In genomic region chr12:80708535-80709328, GRCh38 we compare ENCODE assay signal across 14 cellular contexts. TPM values are rescaled to one million over a fixed set of nuclear protein-coding genes. Genes with fewer than 3 reads are reported as not detected.
DNase-seq lines count a peak whose midpoint lies in the region; ATAC-seq and TF ChIP-seq lines count a peak whose summit lies in the region.
"Had no signal": no experiment of that assay in that cellular context is flagged by ENCODE, and none has a peak within 500 bp of the region (broad histone marks: within the 10 kb centered on the region; RNA-seq: fewer than 3 reads in every experiment).

No MANE protein-coding gene starts in this region.

- TF ChIP-seq CTCF in right atrium auricular region (IDR thresholded peaks at IDR 0.05) (no peak), esophagus muscularis mucosa (IDR thresholded peaks at IDR 0.05) (no peak), type B pancreatic cell (conservative IDR thresholded peaks at IDR 0.05) (no peak), WERI-Rb-1 (IDR thresholded peaks at IDR 0.05; ENCODE audit: low read depth, low read length) (no peak)

- H3K27me3 Mint-ChIP-seq in type B pancreatic cell = peaks cover 70% of the 10 kb centered on the region
- peaks cover 31% of the 10 kb centered on the region for H3K27me3 Mint-ChIP-seq in activated CD4-positive, alpha-beta T cell treated with anti-CD3 and anti-CD28 coated beads, Interleukin-2, amount 10 ng/mL, durations not matched to agents 7 days and 5 days

- WGBS in esophagus muscularis mucosa = 39% methylated on average over 42 of the region's 43 CpGs
- WGBS in mesodermal cell (ENCODE audit: insufficient coverage in 2 of 2), 2 experiments = 12 to 14% methylated on average over 23 to 38 of the region's 43 CpGs

- TF ChIP-seq POLR2A in esophagus muscularis mucosa (IDR thresholded peaks at IDR 0.05; ENCODE audit: low read depth) = no peak

- TF ChIP-seq EP300 in esophagus muscularis mucosa (IDR thresholded peaks at IDR 0.05) = no peak

- peaks cover 4% of the 10 kb centered on the region for H3K36me3 Mint-ChIP-seq in type B pancreatic cell
- no peaks in the 10 kb centered on the region for H3K36me3 Mint-ChIP-seq in activated CD4-positive, alpha-beta T cell treated with anti-CD3 and anti-CD28 coated beads, Interleukin-2, amount 10 ng/mL, durations not matched to agents 7 days and 5 days (ENCODE audit: low read depth)

- peaks cover 0 to 3% of the 10 kb centered on the region in 2 donors for H3K4me1 ChIP-seq in right atrium auricular region
- H3K4me1 ChIP-seq in esophagus muscularis mucosa = peaks cover 0 to 10% (median 9%) of the 10 kb centered on the region in 4 donors
- H3K4me1 ChIP-seq in mesodermal cell (ENCODE audit: control insufficient read depth, insufficient read depth, low read length, poor library complexity, severe bottlenecking) = no peaks in the 10 kb centered on the region

- CTCF ChIA-PET in activated CD4-positive, alpha-beta T cell treated with anti-CD3 and anti-CD28 coated beads, Interleukin-2, amount 10 ng/mL, durations not matched to agents 7 days and 5 days (lab: Charles Lee) = no interaction called here

- H3K36me3 ChIP-seq in right atrium auricular region = no peaks in the 10 kb centered on the region
- no peaks in the 10 kb centered on the region for H3K36me3 ChIP-seq in esophagus muscularis mucosa
- H3K36me3 ChIP-seq in mesodermal cell (ENCODE audit: control insufficient read depth, insufficient read depth, low read length) = no peaks in the 10 kb centered on the region
- H3K36me3 ChIP-seq in WERI-Rb-1 = no peaks in the 10 kb centered on the region

- H3K27ac Mint-ChIP-seq in type B pancreatic cell = peak overlapping the region; percentile 57
- no peak overlapping the region for H3K27ac Mint-ChIP-seq in activated CD4-positive, alpha-beta T cell treated with anti-CD3 and anti-CD28 coated beads, Interleukin-2, amount 10 ng/mL, durations not matched to agents 7 days and 5 days

- H3K4me3 Mint-ChIP-seq in type B pancreatic cell = peak overlapping the region; percentile 88
- no peak overlapping the region for H3K4me3 Mint-ChIP-seq in activated CD4-positive, alpha-beta T cell treated with anti-CD3 and anti-CD28 coated beads, Interleukin-2, amount 10 ng/mL, durations not matched to agents 7 days and 5 days

- intact Hi-C loops in Right ventricle myocardium inferior (cut with DNase I) = no loop called here
- intact Hi-C loops in esophagus muscularis mucosa (cut with DNase I) = no loop called here

- H3K27ac ChIP-seq in right atrium auricular region = no peak overlapping the region
- no peak overlapping the region for H3K27ac ChIP-seq in esophagus muscularis mucosa (replicated peaks in 1 of 4)
- no peak overlapping the region for H3K27ac ChIP-seq in mesodermal cell (ENCODE audit: low read depth, low read length, severe bottlenecking)
- H3K27ac ChIP-seq in WERI-Rb-1 = no peak overlapping the region

- H3K4me1 Mint-ChIP-seq in type B pancreatic cell (ENCODE audit: unreplicated experiment) = peaks cover 20% of the 10 kb centered on the region
- H3K4me1 Mint-ChIP-seq in activated CD4-positive, alpha-beta T cell treated with anti-CD3 and anti-CD28 coated beads, Interleukin-2, amount 10 ng/mL, durations not matched to agents 7 days and 5 days = no peaks in the 10 kb centered on the region

- DNase-seq in Right ventricle myocardium inferior (ENCODE audit: missing footprints) (peak; percentile 50), right atrium auricular region (ENCODE audit: low spot score) (no peak), esophagus muscularis mucosa (ENCODE audit: extremely low spot score) (no peak), type B pancreatic cell (ENCODE audit: extremely low spot score, unreplicated experiment) (no peak), WERI-Rb-1 (no peak)
- DNase-seq in activated CD4-positive, alpha-beta T cell treated with anti-CD3 and anti-CD28 coated beads, Interleukin-2, amount 10 ng/mL, durations not matched to agents 7 days and 5 days = no peak
- DNase-seq: activated gamma-delta T cell, dermis blood vessel endothelial cell, NCI-H526 treated with DMSO at 0.1 percent for 48 hours had no signal

- H3K9me3 Mint-ChIP-seq in type B pancreatic cell = no peaks in the 10 kb centered on the region
- no peaks in the 10 kb centered on the region for H3K9me3 Mint-ChIP-seq in activated CD4-positive, alpha-beta T cell treated with anti-CD3 and anti-CD28 coated beads, Interleukin-2, amount 10 ng/mL, durations not matched to agents 7 days and 5 days

- H3K4me3 ChIP-seq in right atrium auricular region (peak overlapping the region in 1 of 2 donors; percentile 19), esophagus muscularis mucosa (peak overlapping the region in 3 of 4 donors; percentile 7 to 21 (median 17)), mesodermal cell (ENCODE audit: extremely low read depth, insufficient read depth, low read length, poor library complexity, severe bottlenecking) (peak overlapping the region; percentile 24), WERI-Rb-1 (ENCODE audit: low read depth, low read length) (no peak overlapping the region)

- H3K27me3 ChIP-seq in right atrium auricular region (peaks cover 0 to 4% of the 10 kb centered on the region in 2 donors), esophagus muscularis mucosa (peaks cover 0 to 15% (median 0%) of the 10 kb centered on the region in 4 donors), WERI-Rb-1 (ENCODE audit: insufficient read depth, low read depth, severe bottlenecking) (no peaks in the 10 kb centered on the region)

- no peaks in the 10 kb centered on the region for H3K9me3 ChIP-seq in right atrium auricular region
- no peaks in the 10 kb centered on the region for H3K9me3 ChIP-seq in esophagus muscularis mucosa
- no peaks in the 10 kb centered on the region for H3K9me3 ChIP-seq in mesodermal cell (ENCODE audit: control insufficient read depth, low read length)
- no peaks in the 10 kb centered on the region for H3K9me3 ChIP-seq in WERI-Rb-1 (ENCODE audit: severe bottlenecking)

- ATAC-seq in Right ventricle myocardium inferior = no peak
- ATAC-seq in GM19467 (IDR thresholded peaks at IDR 0.05; ENCODE audit: unreplicated experiment) = no peak

- POLR2A ChIA-PET in activated CD4-positive, alpha-beta T cell treated with anti-CD3 and anti-CD28 coated beads, Interleukin-2, amount 10 ng/mL, durations not matched to agents 7 days and 5 days (lab: Charles Lee) = no interaction called here

RNA-seq across cellular contexts. Expression of gene MYF6, which starts 1.3 kb away (rescaled TPM):
- total RNA-seq in Right ventricle myocardium inferior = not detected
- total RNA-seq in right atrium auricular region = under 1 TPM in 1 of 2 donors, not detected in 1; 0.28 TPM
- total RNA-seq in esophagus muscularis mucosa = under 1 TPM in 1 of 4 donors, not detected in 3; 0.29 TPM
- not detected for polyA plus RNA-seq in mesodermal cell (2013, experiment 1 of 2)
- polyA plus RNA-seq in mesodermal cell (2013, experiment 2 of 2) = not detected
- 1.4 TPM in 1 of 2 replicates, not detected in the other for total RNA-seq in type B pancreatic cell (ENCODE audit: low replicate concordance)
- total RNA-seq in activated CD4-positive, alpha-beta T cell treated with anti-CD3 and anti-CD28 coated beads, Interleukin-2, amount 10 ng/mL, durations not matched to agents 7 days and 5 days = not detected
- total RNA-seq: dermis blood vessel endothelial cell, renal cortical epithelial cell, SK-MEL-5 had no signal
- polyA plus RNA-seq: AG04450 had no signal

RNA-seq across cellular contexts. Expression of gene MYF5, which starts 8.0 kb away (rescaled TPM):
- total RNA-seq in Right ventricle myocardium inferior (not detected), right atrium auricular region (not detected), esophagus muscularis mucosa (not detected), type B pancreatic cell (ENCODE audit: low replicate concordance) (not detected in 2 replicates)
- polyA plus RNA-seq in mesodermal cell (2013, experiment 1 of 2) = not detected
- not detected for polyA plus RNA-seq in mesodermal cell (2013, experiment 2 of 2)
- not detected for total RNA-seq in activated CD4-positive, alpha-beta T cell treated with anti-CD3 and anti-CD28 coated beads, Interleukin-2, amount 10 ng/mL, durations not matched to agents 7 days and 5 days
- total RNA-seq: dermis blood vessel endothelial cell, renal cortical epithelial cell, SK-MEL-5 had no signal
- polyA plus RNA-seq: AG04450 had no signal
